8 cellular contexts compared by ENCODE assay signal in genomic region chr9:35102769-35103659, GRCh38. TPM values are rescaled to one million over a fixed set of nuclear protein-coding genes. Genes with fewer than 3 reads are reported as not detected.
DNase-seq lines count a peak whose midpoint lies in the region; TF ChIP-seq lines count a peak whose summit lies in the region.

A gene with protein sequence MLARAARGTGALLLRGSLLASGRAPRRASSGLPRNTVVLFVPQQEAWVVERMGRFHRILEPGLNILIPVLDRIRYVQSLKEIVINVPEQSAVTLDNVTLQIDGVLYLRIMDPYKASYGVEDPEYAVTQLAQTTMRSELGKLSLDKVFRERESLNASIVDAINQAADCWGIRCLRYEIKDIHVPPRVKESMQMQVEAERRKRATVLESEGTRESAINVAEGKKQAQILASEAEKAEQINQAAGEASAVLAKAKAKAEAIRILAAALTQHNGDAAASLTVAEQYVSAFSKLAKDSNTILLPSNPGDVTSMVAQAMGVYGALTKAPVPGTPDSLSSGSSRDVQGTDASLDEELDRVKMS (minus strand): TSS chr9:35103131. CDS start chr9:35103094, 37 bp downstream.

- DNase-seq in ELF-1 (ENCODE audit: low read depth, low spot score) (peak; percentile 97), H7 (peak; percentile 96), M059J (ENCODE audit: low read depth) (peak; percentile 97), SHP77 (lab: John Stamatoyannopoulos, UW) (peak; percentile 82 to 87), fibroblast of the aortic adventitia (ENCODE audit: low read depth) (peak; percentile 96)
- peak; percentile 90 for DNase-seq in activated effector memory CD4-positive, alpha-beta T cell treated with Interleukin-2 at 50 U/mL for 16 hours

- peaks cover 20% of the 10 kb centered on the region for H3K36me3 ChIP-seq in H7 (replicated peaks; ENCODE audit: control insufficient read depth, insufficient read depth, low read length)

- H3K4me3 ChIP-seq in H7 (ENCODE audit: insufficient read depth, low read depth, low read length) (peak within 1 kb of the TSS; percentile 75), fibroblast of the aortic adventitia (ENCODE audit: low read depth, low read length) (peak within 1 kb of the TSS; percentile 90)

- peak within 1 kb of the TSS; percentile 86 to 90 (median 89) for H3K4me3 Mint-ChIP-seq in nephron
- peak within 1 kb of the TSS; percentile 96 for H3K4me3 Mint-ChIP-seq in stimulated activated naive CD8-positive, alpha-beta T cell treated with anti-CD3 and anti-CD28 coated beads, Interleukin-15, Interleukin-2, amounts not matched to agents 100 ng/mL and 50 ng/mL, for 24 hours

- peak within 1 kb of the TSS; percentile 77 to 92 (median 85) for H3K27ac Mint-ChIP-seq in nephron
- peak within 1 kb of the TSS; percentile 94 for H3K27ac Mint-ChIP-seq in stimulated activated naive CD8-positive, alpha-beta T cell treated with anti-CD3 and anti-CD28 coated beads, Interleukin-15, Interleukin-2, amounts not matched to agents 100 ng/mL and 50 ng/mL, for 24 hours

- H3K36me3 Mint-ChIP-seq in nephron (ENCODE audit: low read depth) = peaks cover 41% of the 10 kb centered on the region
- peaks cover 43% of the 10 kb centered on the region for H3K36me3 Mint-ChIP-seq in stimulated activated naive CD8-positive, alpha-beta T cell treated with anti-CD3 and anti-CD28 coated beads, Interleukin-15, Interleukin-2, amounts not matched to agents 100 ng/mL and 50 ng/mL, for 24 hours (ENCODE audit: low read depth)

- peaks cover 25% of the 10 kb centered on the region for H3K4me1 Mint-ChIP-seq in nephron
- H3K4me1 Mint-ChIP-seq in stimulated activated naive CD8-positive, alpha-beta T cell treated with anti-CD3 and anti-CD28 coated beads, Interleukin-15, Interleukin-2, amounts not matched to agents 100 ng/mL and 50 ng/mL, for 24 hours (ENCODE audit: low read depth) = peaks cover 33% of the 10 kb centered on the region

- H3K27me3 ChIP-seq in H7 (ENCODE audit: control insufficient read depth, insufficient read depth, low read length) = no peaks in the 10 kb centered on the region

- H3K27me3 Mint-ChIP-seq in nephron (ENCODE audit: low read depth) = no peaks in the 10 kb centered on the region
- no peaks in the 10 kb centered on the region for H3K27me3 Mint-ChIP-seq in stimulated activated naive CD8-positive, alpha-beta T cell treated with anti-CD3 and anti-CD28 coated beads, Interleukin-15, Interleukin-2, amounts not matched to agents 100 ng/mL and 50 ng/mL, for 24 hours

- TF ChIP-seq CTCF in fibroblast of the aortic adventitia (IDR thresholded peaks at IDR 0.05; ENCODE audit: insufficient read depth, low read length) = no peak
- no peak for TF ChIP-seq CTCF in nephron (IDR thresholded peaks at IDR 0.05; ENCODE audit: unreplicated experiment in 3 of 3)

- H3K9me3 Mint-ChIP-seq in nephron = no peaks in the 10 kb centered on the region
- H3K9me3 Mint-ChIP-seq in stimulated activated naive CD8-positive, alpha-beta T cell treated with anti-CD3 and anti-CD28 coated beads, Interleukin-15, Interleukin-2, amounts not matched to agents 100 ng/mL and 50 ng/mL, for 24 hours = no peaks in the 10 kb centered on the region

RNA-seq across cellular contexts. Expression of the gene that starts here (rescaled TPM):
- total RNA-seq in H7 (2014; rRNA removed; shearing (Covaris generic)) = 211 and 244 TPM in 2 replicates
- 124 and 135 TPM in 2 replicates for total RNA-seq in M059J (2014; rRNA removed; shearing (Covaris generic))
- total RNA-seq in fibroblast of the aortic adventitia (ENCODE audit: low replicate concordance) = 65.3 and 109 TPM in 2 replicates

Comparison
In these comparisons a context has a peak if more than half of its experiments do, and no peak if none do; other contexts are left out.
1. Peak in every context shown above with its lines: DNase-seq and H3K4me3 ChIP-seq.